ENCODE assay signal across 17 cellular contexts in the genomic region with DNA sequence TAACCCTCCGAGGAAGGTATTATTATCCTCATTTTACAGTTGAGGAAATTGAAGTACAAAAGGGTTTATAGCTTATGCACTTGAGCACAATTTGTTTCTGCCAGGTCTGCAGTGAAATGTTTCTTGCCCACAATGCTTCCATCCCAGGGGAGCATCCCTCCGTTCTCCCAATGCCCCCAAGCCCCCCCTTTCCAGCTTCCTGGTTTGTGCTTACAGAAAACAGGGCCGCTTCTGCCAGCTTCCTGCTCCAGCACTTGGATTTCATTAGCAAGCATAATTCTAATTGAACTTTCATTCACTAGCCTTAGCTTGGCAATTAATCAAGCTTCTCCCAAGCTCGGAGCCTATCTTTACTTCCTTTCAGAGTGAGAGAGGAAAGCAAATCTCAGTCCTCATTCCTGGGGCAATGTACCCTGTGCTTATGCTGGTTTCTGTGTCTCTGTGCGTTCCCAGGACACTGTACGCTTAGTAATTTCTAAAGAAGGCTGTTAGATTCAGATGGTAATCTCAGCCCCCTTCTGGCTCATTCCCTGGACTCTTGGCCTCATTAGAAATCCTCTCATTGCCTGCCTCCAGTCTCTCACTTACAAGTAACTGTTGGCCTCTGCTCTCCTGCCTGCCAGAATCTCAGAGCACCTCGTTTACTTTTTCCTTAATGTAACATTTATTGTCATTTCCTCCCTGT.
A peak's percentile ranks its signal among the peaks of the same experiment; 100 is the strongest.
DNase-seq lines count a peak whose midpoint lies in the region; ATAC-seq, FAIRE-seq and TF ChIP-seq lines count a peak whose summit lies in the region.
"Had no signal": no experiment of that assay in that cellular context is flagged by ENCODE, and none has a peak within 500 bp of the region (broad histone marks: within the 10 kb centered on the region; RNA-seq: fewer than 3 reads in every experiment).

No MANE protein-coding gene starts in this region.

- H3K27ac Mint-ChIP-seq in brain, result peak overlapping the region; percentile 27 to 95 (median 80)
- no peak overlapping the region for H3K27ac Mint-ChIP-seq in neural progenitor cell
- H3K27ac Mint-ChIP-seq: B cell; CD4-positive, alpha-beta memory T cell; IgD-negative memory B cell had no signal

- peaks cover 16% of the 10 kb centered on the region for H3K4me1 Mint-ChIP-seq in brain
- H3K4me1 Mint-ChIP-seq in neural progenitor cell, result no peaks in the 10 kb centered on the region
- H3K4me1 Mint-ChIP-seq: B cell; CD4-positive, alpha-beta memory T cell; IgD-negative memory B cell had no signal

- in situ Hi-C loops in HepG2 (cut with HindIII; ENCODE audit: extremely low pct_ligation_motif_present, low pct_unique_long_range_greater_than_20kb), result no loop called here

- TF ChIP-seq POLR2A in right lobe of liver (IDR thresholded peaks at IDR 0.05) (no peak), HepG2 (IDR thresholded peaks at IDR 0.05; ENCODE audit: insufficient read depth in 1 of 2, low read depth in 2 of 2, low read length in 2 of 2) (no peak)

- H3K36me3 Mint-ChIP-seq in brain, result no peaks in the 10 kb centered on the region
- H3K36me3 Mint-ChIP-seq in neural progenitor cell, result no peaks in the 10 kb centered on the region
- H3K36me3 Mint-ChIP-seq: CD4-positive, alpha-beta memory T cell had no signal

- no peak for TF ChIP-seq RAD21 in HepG2 (CRISPR knock-in tag; IDR thresholded peaks at IDR 0.05)

- H3K79me2 ChIP-seq in HepG2 (ENCODE audit: insufficient read depth, low read length) (no peaks in the 10 kb centered on the region), neural progenitor cell (ENCODE audit: low read depth) (no peaks in the 10 kb centered on the region)

- no peak overlapping the region for H2AFZ ChIP-seq in HepG2 (ENCODE audit: low read length)
- H2AFZ ChIP-seq in neural progenitor cell (replicated peaks), result peak overlapping the region; percentile 50

- DNase-seq in right lobe of liver (no peak), HepG2 (ENCODE audit: low spot score) (no peak), neural progenitor cell (ENCODE audit: low spot score) (no peak), NCI-H1930 (lab: John Stamatoyannopoulos, UW) (no peak), upper lobe of right lung (no peak)
- DNase-seq: ACHN; CD4-positive, alpha-beta memory T cell; DMS79; H9 had no signal

- TF ChIP-seq CTCF in right lobe of liver (IDR thresholded peaks at IDR 0.05) (no peak), HepG2 (CRISPR knock-in tag; IDR thresholded peaks at IDR 0.05) (no peak), brain (conservative IDR thresholded peaks at IDR 0.05) (no peak), neural progenitor cell (IDR thresholded peaks at IDR 0.05) (no peak), upper lobe of right lung (IDR thresholded peaks at IDR 0.05) (no peak)

- BruUV-seq in HepG2 (replicated peaks; lab: Mats Ljungman, UMichigan), result no TSS peak

- POLR2A ChIA-PET in HepG2 (lab: Yijun Ruan, JAX), result no interaction called here

- H3K9me3 Mint-ChIP-seq in brain (no peaks in the 10 kb centered on the region), neural progenitor cell (no peaks in the 10 kb centered on the region)
- H3K9me3 Mint-ChIP-seq: CD4-positive, alpha-beta memory T cell; H9 had no signal

- no peaks in the 10 kb centered on the region for H3K4me1 ChIP-seq in right lobe of liver
- H3K4me1 ChIP-seq in HepG2 (ENCODE audit: insufficient read depth, low read length), result no peaks in the 10 kb centered on the region
- H3K4me1 ChIP-seq in neural progenitor cell, result no peaks in the 10 kb centered on the region
- H3K4me1 ChIP-seq in upper lobe of right lung, result no peaks in the 10 kb centered on the region

- no peak overlapping the region for H3K4me3 ChIP-seq in right lobe of liver
- H3K4me3 ChIP-seq in HepG2 (replicated peaks in 1 of 3; ENCODE audit: insufficient read depth in 1 of 3, low read depth in 2 of 3, low read length in 3 of 3), result no peak overlapping the region
- no peak overlapping the region for H3K4me3 ChIP-seq in neural progenitor cell
- no peak overlapping the region for H3K4me3 ChIP-seq in upper lobe of right lung
- H3K4me3 ChIP-seq: GM12878 had no signal

- H3K4me3 Mint-ChIP-seq in brain (peak overlapping the region in 2 of 5 experiments; percentile 56 to 68), neural progenitor cell (no peak overlapping the region)
- H3K4me3 Mint-ChIP-seq: B cell, H9, IgD-negative memory B cell had no signal

- H3K9me3 ChIP-seq in right lobe of liver, result no peaks in the 10 kb centered on the region
- H3K9me3 ChIP-seq in HepG2 (ENCODE audit: low read length), result no peaks in the 10 kb centered on the region
- no peaks in the 10 kb centered on the region for H3K9me3 ChIP-seq in neural progenitor cell (ENCODE audit: low read depth)
- H3K9me3 ChIP-seq in upper lobe of right lung, result no peaks in the 10 kb centered on the region

- WGBS in right lobe of liver (ENCODE audit: insufficient coverage, low coverage, low lambda C conversion rate, missing lambda C conversion rate), result 30% methylated on average over 7 of the region's 7 CpGs
- WGBS in HepG2 (ENCODE audit: low lambda C conversion rate), result 10% methylated on average over 7 of the region's 7 CpGs

- H3K27ac ChIP-seq in right lobe of liver (no peak overlapping the region), HepG2 (ENCODE audit: extremely low read length, insufficient read depth, low read length) (no peak overlapping the region), neural progenitor cell (no peak overlapping the region), upper lobe of right lung (no peak overlapping the region)
- H3K27ac ChIP-seq: 22Rv1, C4-2B had no signal

- H3K27me3 ChIP-seq in right lobe of liver (no peaks in the 10 kb centered on the region), HepG2 (ENCODE audit: control insufficient read depth in 1 of 2, insufficient read depth in 2 of 2, low read length in 2 of 2) (peaks cover 0 to 10% of the 10 kb centered on the region in 2 experiments; a peak in 3 of 5 replicates), neural progenitor cell (no peaks in the 10 kb centered on the region), upper lobe of right lung (peaks cover 4% of the 10 kb centered on the region)

- CTCF ChIA-PET in HepG2 (lab: Yijun Ruan, JAX; ENCODE audit: low intra/inter-chr PET ratio, low total read pairs), result no interaction called here

- intact Hi-C loops in right lobe of liver (cut with DNase I) (no loop called here), HepG2 (cut with micrococcal nuclease; ENCODE audit: unreplicated experiment) (no loop called here), upper lobe of right lung (cut with DNase I) (no loop called here)

- H4K20me1 ChIP-seq in HepG2 (ENCODE audit: insufficient read depth, low read length) (no peaks in the 10 kb centered on the region), neural progenitor cell (ENCODE audit: low read depth) (no peaks in the 10 kb centered on the region)

- H3F3A ChIP-seq in neural progenitor cell (ENCODE audit: low read depth), result no peaks in the 10 kb centered on the region

- no peaks in the 10 kb centered on the region for H3K36me3 ChIP-seq in right lobe of liver
- H3K36me3 ChIP-seq in HepG2 (replicated peaks in 1 of 2; ENCODE audit: control insufficient read depth in 1 of 2, insufficient read depth in 2 of 2, low read length in 2 of 2), result no peaks in the 10 kb centered on the region
- H3K36me3 ChIP-seq in neural progenitor cell, result no peaks in the 10 kb centered on the region
- H3K36me3 ChIP-seq in upper lobe of right lung, result no peaks in the 10 kb centered on the region

- FAIRE-seq in HepG2 (lab: Jason Lieb, UNC), result no peak
- FAIRE-seq: GM12878, GM18507 had no signal

- H3K27me3 Mint-ChIP-seq in brain, result peaks cover 4% of the 10 kb centered on the region
- peaks cover 2% of the 10 kb centered on the region for H3K27me3 Mint-ChIP-seq in neural progenitor cell (ENCODE audit: insufficient read depth, low read depth)

- H3K4me2 ChIP-seq in HepG2 (ENCODE audit: low read depth, low read length) (no peak overlapping the region), neural progenitor cell (no peak overlapping the region)

- no peak for TF ChIP-seq EP300 in HepG2 (IDR thresholded peaks at IDR 0.05; ENCODE audit: low read depth in 2 of 2, low read length in 2 of 2)
- TF ChIP-seq EP300 in HepG2 (CRISPR knock-in tag; IDR thresholded peaks at IDR 0.05; ENCODE audit: borderline replicate concordance), result no peak

- H3K9ac ChIP-seq in HepG2 (ENCODE audit: insufficient read depth, low read depth, low read length), result no peak overlapping the region
- no peak overlapping the region for H3K9ac ChIP-seq in neural progenitor cell

- ATAC-seq in right lobe of liver (peak in 3 of 4 donors; percentile 34 to 55 (median 38)), HepG2 (no peak), upper lobe of right lung (no peak), HG02852 (IDR thresholded peaks at IDR 0.05; ENCODE audit: unreplicated experiment) (no peak)
- ATAC-seq: GM12878 had no signal

TF ChIP-seq in HepG2, 621 proteins besides CTCF, POLR2A, EP300 and RAD21 (continues in another document):
- TF ChIP-seq ZFP41 (CRISPR knock-in tag; IDR thresholded peaks at IDR 0.05; ENCODE audit: borderline replicate concordance) (no peak), KLF15 (CRISPR knock-in tag; IDR thresholded peaks at IDR 0.05; ENCODE audit: borderline replicate concordance) (no peak), ARHGAP35 (CRISPR knock-in tag; IDR thresholded peaks at IDR 0.05; ENCODE audit: borderline replicate concordance) (no peak), ZNF776 (CRISPR knock-in tag; IDR thresholded peaks at IDR 0.05) (no peak), ZNF296 (CRISPR knock-in tag; conservative IDR thresholded peaks at IDR 0.05) (no peak), ZNF441 (CRISPR knock-in tag; IDR thresholded peaks at IDR 0.05; ENCODE audit: borderline replicate concordance) (no peak)
- TF ChIP-seq, protein P1, sequence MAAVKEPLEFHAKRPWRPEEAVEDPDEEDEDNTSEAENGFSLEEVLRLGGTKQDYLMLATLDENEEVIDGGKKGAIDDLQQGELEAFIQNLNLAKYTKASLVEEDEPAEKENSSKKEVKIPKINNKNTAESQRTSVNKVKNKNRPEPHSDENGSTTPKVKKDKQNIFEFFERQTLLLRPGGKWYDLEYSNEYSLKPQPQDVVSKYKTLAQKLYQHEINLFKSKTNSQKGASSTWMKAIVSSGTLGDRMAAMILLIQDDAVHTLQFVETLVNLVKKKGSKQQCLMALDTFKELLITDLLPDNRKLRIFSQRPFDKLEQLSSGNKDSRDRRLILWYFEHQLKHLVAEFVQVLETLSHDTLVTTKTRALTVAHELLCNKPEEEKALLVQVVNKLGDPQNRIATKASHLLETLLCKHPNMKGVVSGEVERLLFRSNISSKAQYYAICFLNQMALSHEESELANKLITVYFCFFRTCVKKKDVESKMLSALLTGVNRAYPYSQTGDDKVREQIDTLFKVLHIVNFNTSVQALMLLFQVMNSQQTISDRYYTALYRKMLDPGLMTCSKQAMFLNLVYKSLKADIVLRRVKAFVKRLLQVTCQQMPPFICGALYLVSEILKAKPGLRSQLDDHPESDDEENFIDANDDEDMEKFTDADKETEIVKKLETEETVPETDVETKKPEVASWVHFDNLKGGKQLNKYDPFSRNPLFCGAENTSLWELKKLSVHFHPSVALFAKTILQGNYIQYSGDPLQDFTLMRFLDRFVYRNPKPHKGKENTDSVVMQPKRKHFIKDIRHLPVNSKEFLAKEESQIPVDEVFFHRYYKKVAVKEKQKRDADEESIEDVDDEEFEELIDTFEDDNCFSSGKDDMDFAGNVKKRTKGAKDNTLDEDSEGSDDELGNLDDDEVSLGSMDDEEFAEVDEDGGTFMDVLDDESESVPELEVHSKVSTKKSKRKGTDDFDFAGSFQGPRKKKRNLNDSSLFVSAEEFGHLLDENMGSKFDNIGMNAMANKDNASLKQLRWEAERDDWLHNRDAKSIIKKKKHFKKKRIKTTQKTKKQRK (IDR thresholded peaks at IDR 0.05; ENCODE audit: low read length), result no peak

Comparison
In these comparisons a context has a peak if more than half of its experiments do, and no peak if none do; other contexts are left out.
1. ATAC-seq: peak in right lobe of liver (3 of 4); none in HepG2 (single experiment), upper lobe of right lung (single experiment) and HG02852 (single experiment).